ENCODE assay signal across 14 cellular contexts in the genomic region with DNA sequence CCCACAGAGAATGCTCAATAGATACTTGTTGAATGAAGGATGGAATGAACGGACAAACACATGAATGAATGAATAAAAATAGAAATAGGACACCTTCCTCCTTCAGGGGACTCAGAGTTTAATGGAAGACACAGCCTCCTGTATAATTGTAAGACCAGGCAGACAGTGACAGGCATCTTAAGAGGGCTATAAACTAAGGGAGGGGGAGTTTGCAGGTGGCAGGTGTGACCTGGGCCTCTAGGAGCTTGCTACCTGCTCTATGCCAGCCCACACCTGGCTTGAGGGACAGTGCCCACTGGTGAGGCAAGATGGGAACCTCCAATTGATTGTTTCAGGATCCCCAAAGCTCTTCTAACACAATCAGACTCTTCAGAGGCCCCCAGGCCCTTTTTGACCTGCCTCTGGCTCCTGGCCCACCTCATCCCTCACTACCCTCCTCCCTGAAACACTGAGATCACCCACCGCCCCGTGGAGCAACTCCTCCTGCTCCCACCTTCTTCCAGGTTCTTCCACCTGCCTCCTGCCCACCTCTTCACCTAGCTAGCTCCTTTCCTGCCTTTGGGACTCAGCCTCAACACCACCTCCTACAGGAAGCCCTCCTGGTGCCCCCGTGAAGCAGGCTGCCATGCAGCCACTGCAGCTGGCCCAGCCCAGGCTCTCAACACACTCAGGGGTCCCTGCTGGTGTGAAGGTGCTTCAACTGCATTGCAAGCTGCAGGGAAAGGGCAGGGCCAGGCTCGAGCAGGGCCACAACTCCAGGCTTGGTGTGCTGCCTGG. TPM values are rescaled to one million over a fixed set of nuclear protein-coding genes. Genes with fewer than 3 reads are reported as not detected.
DNase-seq lines count a peak whose midpoint lies in the region; ATAC-seq and TF ChIP-seq lines count a peak whose summit lies in the region.
"Had no signal": no experiment of that assay in that cellular context is flagged by ENCODE, and none has a peak within 500 bp of the region (broad histone marks: within the 10 kb centered on the region; RNA-seq: fewer than 3 reads in every experiment).

No MANE protein-coding gene starts in this region.

- no peak overlapping the region for H3K14ac ChIP-seq in trophoblast cell (ENCODE audit: low read length)

- no peak overlapping the region for H2BK12ac ChIP-seq in trophoblast cell (ENCODE audit: low read length)

- H4K12ac ChIP-seq in trophoblast cell (ENCODE audit: low read depth, low read length) = no peak overlapping the region

- H4K91ac ChIP-seq in trophoblast cell (ENCODE audit: low read depth, low read length) = no peak overlapping the region

- H3K36me3 ChIP-seq in body of pancreas (replicated peaks in 1 of 2; ENCODE audit: insufficient read depth in 1 of 2, low read depth in 2 of 2) = peaks cover 6 to 40% of the 10 kb centered on the region in 2 donors
- peaks cover 0 to 71% (median 37%) of the 10 kb centered on the region in 4 donors for H3K36me3 ChIP-seq in right lobe of liver
- H3K36me3 ChIP-seq in trophoblast cell (ENCODE audit: control insufficient read depth in 1 of 2, insufficient read depth in 2 of 2, low read length in 2 of 2) = no peaks in the 10 kb centered on the region
- no peaks in the 10 kb centered on the region for H3K36me3 ChIP-seq in upper lobe of right lung
- H3K36me3 ChIP-seq: BE2C had no signal

- H3K27ac Mint-ChIP-seq in WTC11 = no peak overlapping the region
- H3K27ac Mint-ChIP-seq: CD8-positive, alpha-beta memory T cell; GM23338 had no signal

- intact Hi-C loops in body of pancreas (cut with DNase I) (no loop called here), right lobe of liver (cut with DNase I) (loop anchor here in 1 of 2 donors (10.0 kb wide), 1 partner anchor 53 kb away; no protein-coding TSS in a partner anchor), upper lobe of right lung (cut with DNase I) (no loop called here)

- no peak overlapping the region for H3K18ac ChIP-seq in trophoblast cell (ENCODE audit: low read length)

- H4K8ac ChIP-seq in trophoblast cell (ENCODE audit: low read depth, low read length) = no peak overlapping the region

- peak overlapping the region in 2 of 4 donors; percentile 22 to 41 for H3K27ac ChIP-seq in body of pancreas
- H3K27ac ChIP-seq in right lobe of liver = no peak overlapping the region
- H3K27ac ChIP-seq in trophoblast cell (ENCODE audit: low read depth, low read length) = no peak overlapping the region
- no peak overlapping the region for H3K27ac ChIP-seq in upper lobe of right lung

- WGBS in body of pancreas, 2 donors = 82 to 94% methylated on average over 5 of the region's 5 CpGs
- WGBS in right lobe of liver (ENCODE audit: insufficient coverage, low coverage, low lambda C conversion rate, missing lambda C conversion rate) = 86% methylated on average over 3 of the region's 5 CpGs
- no CpG with 5 or more reads among the region's 5 CpGs for WGBS in trophoblast cell (ENCODE audit: extremely low coverage, insufficient coverage, insufficient read length)

- no peak overlapping the region for H2BK5ac ChIP-seq in trophoblast cell (ENCODE audit: low read depth, low read length, poor library complexity)

- no peak overlapping the region for H3K4ac ChIP-seq in trophoblast cell (ENCODE audit: low read depth, low read length)

- no peak overlapping the region for H3K4me3 Mint-ChIP-seq in WTC11
- H3K4me3 Mint-ChIP-seq: CD8-positive, alpha-beta memory T cell; GM23338 had no signal

- peaks cover 42% of the 10 kb centered on the region for H3K9me3 Mint-ChIP-seq in WTC11

- H3K9ac ChIP-seq in trophoblast cell (ENCODE audit: low read length) = no peak overlapping the region

- H3K4me1 ChIP-seq in body of pancreas (peaks cover 38% of the 10 kb centered on the region), right lobe of liver (peaks cover 0 to 27% (median 0%) of the 10 kb centered on the region in 4 donors), trophoblast cell (ENCODE audit: control insufficient read depth in 1 of 2, insufficient read depth in 2 of 2, low read length in 2 of 2) (no peaks in the 10 kb centered on the region), upper lobe of right lung (no peaks in the 10 kb centered on the region)
- H3K4me1 ChIP-seq: BE2C had no signal

- DNase-seq in body of pancreas = no peak
- DNase-seq in right lobe of liver = peak in 1 of 3 donors; percentile 63
- no peak for DNase-seq in trophoblast cell
- DNase-seq in upper lobe of right lung = peak; percentile 47
- no peak for DNase-seq in WTC11 (ENCODE audit: low spot score)
- no peak for DNase-seq in activated T-cell treated with anti-CD3 and anti-CD28 coated beads for 4 hours
- DNase-seq: ACHN; BE2C; CD4-positive, CD25-positive, alpha-beta regulatory T cell; CD8-positive, alpha-beta memory T cell; COR-L47; HCEC 1CT had no signal

- no peaks in the 10 kb centered on the region for H3K4me1 Mint-ChIP-seq in WTC11
- H3K4me1 Mint-ChIP-seq: CD4-positive, CD25-positive, alpha-beta regulatory T cell; CD8-positive, alpha-beta memory T cell; GM23338 had no signal

- POLR2A ChIA-PET in WTC11 (lab: Charles Lee) = no interaction called here

- H3K27me3 ChIP-seq in body of pancreas (no peaks in the 10 kb centered on the region), right lobe of liver (no peaks in the 10 kb centered on the region), trophoblast cell (ENCODE audit: insufficient read depth, low read length) (no peaks in the 10 kb centered on the region), upper lobe of right lung (no peaks in the 10 kb centered on the region)
- H3K27me3 ChIP-seq: BE2C had no signal

- TF ChIP-seq POLR2A in body of pancreas (IDR thresholded peaks at IDR 0.05) (peak in 2 of 3 donors; percentile 38 to 51), right lobe of liver (IDR thresholded peaks at IDR 0.05) (peak; percentile 48)

- H3K9me3 ChIP-seq in body of pancreas = no peaks in the 10 kb centered on the region
- no peaks in the 10 kb centered on the region for H3K9me3 ChIP-seq in right lobe of liver
- H3K9me3 ChIP-seq in trophoblast cell (ENCODE audit: insufficient read depth, low read depth, low read length) = peaks cover 15% of the 10 kb centered on the region
- H3K9me3 ChIP-seq in upper lobe of right lung = peaks cover 21% of the 10 kb centered on the region
- H3K9me3 ChIP-seq: BE2C had no signal

- ATAC-seq in body of pancreas (no peak), right lobe of liver (peak in 3 of 4 donors; percentile 1 to 34 (median 8)), upper lobe of right lung (no peak), WTC11 (no peak), HG03457 (IDR thresholded peaks at IDR 0.05; ENCODE audit: unreplicated experiment) (no peak)
- ATAC-seq: GM23338 had no signal

- CTCF ChIA-PET in WTC11 (lab: Charles Lee) = interaction anchor here (0.9 kb wide), 1 partner anchor 22 kb away, joined by 3 read pairs; no protein-coding TSS in a partner anchor

- no peak overlapping the region for H2AFZ ChIP-seq in trophoblast cell (ENCODE audit: insufficient read depth, low read length, poor library complexity)
- H2AFZ ChIP-seq: GM23338 had no signal

- H3K79me2 ChIP-seq in trophoblast cell (ENCODE audit: control insufficient read depth, insufficient read depth, low read length, poor library complexity) = no peaks in the 10 kb centered on the region

- no peaks in the 10 kb centered on the region for H3K79me1 ChIP-seq in trophoblast cell (ENCODE audit: low read length)

- H3K36me3 Mint-ChIP-seq in WTC11 = peaks cover 24% of the 10 kb centered on the region
- H3K36me3 Mint-ChIP-seq: CD8-positive, alpha-beta memory T cell had no signal

- H3K23ac ChIP-seq in trophoblast cell (ENCODE audit: low read length) = no peak overlapping the region

- peaks cover 3% of the 10 kb centered on the region for H3K27me3 Mint-ChIP-seq in WTC11 (ENCODE audit: low read depth)
- H3K27me3 Mint-ChIP-seq: CD4-positive, CD25-positive, alpha-beta regulatory T cell had no signal

- no peak overlapping the region for H2BK120ac ChIP-seq in trophoblast cell (ENCODE audit: insufficient read depth, low read length, poor library complexity)

- no peak overlapping the region for H3K4me2 ChIP-seq in trophoblast cell (ENCODE audit: low read length)
- H3K4me2 ChIP-seq: GM23338 had no signal

- H2AK5ac ChIP-seq in trophoblast cell (ENCODE audit: low read length) = no peak overlapping the region

- TF ChIP-seq CTCF in body of pancreas (IDR thresholded peaks at IDR 0.05) = no peak
- no peak for TF ChIP-seq CTCF in right lobe of liver (IDR thresholded peaks at IDR 0.05)
- TF ChIP-seq CTCF in upper lobe of right lung (IDR thresholded peaks at IDR 0.05) = no peak
- no peak for TF ChIP-seq CTCF in WTC11 (IDR thresholded peaks at IDR 0.05)

- H3K4me3 ChIP-seq in body of pancreas = no peak overlapping the region
- no peak overlapping the region for H3K4me3 ChIP-seq in right lobe of liver
- H3K4me3 ChIP-seq in trophoblast cell (ENCODE audit: low read depth, low read length) = peak overlapping the region; percentile 4
- no peak overlapping the region for H3K4me3 ChIP-seq in upper lobe of right lung
- H3K4me3 ChIP-seq: GM23338 had no signal

TF ChIP-seq in WTC11, 78 proteins besides CTCF, POLR2A, EP300 and RAD21 (continues in another document):
- TF ChIP-seq, protein P1, sequence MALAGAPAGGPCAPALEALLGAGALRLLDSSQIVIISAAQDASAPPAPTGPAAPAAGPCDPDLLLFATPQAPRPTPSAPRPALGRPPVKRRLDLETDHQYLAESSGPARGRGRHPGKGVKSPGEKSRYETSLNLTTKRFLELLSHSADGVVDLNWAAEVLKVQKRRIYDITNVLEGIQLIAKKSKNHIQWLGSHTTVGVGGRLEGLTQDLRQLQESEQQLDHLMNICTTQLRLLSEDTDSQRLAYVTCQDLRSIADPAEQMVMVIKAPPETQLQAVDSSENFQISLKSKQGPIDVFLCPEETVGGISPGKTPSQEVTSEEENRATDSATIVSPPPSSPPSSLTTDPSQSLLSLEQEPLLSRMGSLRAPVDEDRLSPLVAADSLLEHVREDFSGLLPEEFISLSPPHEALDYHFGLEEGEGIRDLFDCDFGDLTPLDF (CRISPR knock-in tag; IDR thresholded peaks at IDR 0.05) = no peak
- TF ChIP-seq JAZF1 (CRISPR knock-in tag; IDR thresholded peaks at IDR 0.05) (no peak), CREM (CRISPR knock-in tag; IDR thresholded peaks at IDR 0.05) (no peak)

RNA-seq across cellular contexts. Expression of a gene that starts 9.4 kb away (rescaled TPM):
- total RNA-seq in body of pancreas (1,000 to 10,000 TPM in 1 of 2 donors, 100 to 1,000 TPM in 1; 396 to 1,783 TPM), right lobe of liver (over 10,000 TPM in 2 of 6 experiments, 1,000 to 10,000 TPM in 4; 5,211 to 12,749 (median 8,707) TPM), upper lobe of right lung (36.4 TPM), WTC11 (2021) (2.7 to 3.5 TPM (median 3.0 TPM) in 3 replicates)
- 1.0 and 1.1 TPM in 2 replicates for polyA plus RNA-seq in trophoblast cell (2013)
- total RNA-seq: CD4-positive, CD25-positive, alpha-beta regulatory T cell; CD8-positive, alpha-beta memory T cell; GM23338 had no signal
- polyA plus RNA-seq: CD4-positive, CD25-positive, alpha-beta regulatory T cell; CD8-positive, alpha-beta memory T cell; GM23338 had no signal

RNA-seq across cellular contexts. Expression of a gene that starts 40.3 kb away (rescaled TPM):
- total RNA-seq in body of pancreas = 100 to 1,000 TPM in 1 of 2 donors, 10 to 100 TPM in 1; 76.0 to 101 TPM
- 100 to 1,000 TPM in 4 of 6 experiments, 10 to 100 TPM in 2; 24.7 to 317 (median 167) TPM for total RNA-seq in right lobe of liver
- polyA plus RNA-seq in trophoblast cell (2013) = 0.57 and 0.78 TPM in 2 replicates
- 0.41 TPM for total RNA-seq in upper lobe of right lung
- 1.5 to 3.2 TPM (median 2.2 TPM) in 3 replicates for total RNA-seq in WTC11 (2021)
- total RNA-seq: CD4-positive, CD25-positive, alpha-beta regulatory T cell; CD8-positive, alpha-beta memory T cell had no signal
- polyA plus RNA-seq: CD4-positive, CD25-positive, alpha-beta regulatory T cell; CD8-positive, alpha-beta memory T cell had no signal

Comparison
In these comparisons a context has a peak if more than half of its experiments do, and no peak if none do; other contexts are left out.
1. ATAC-seq: peak in right lobe of liver (3 of 4); none in body of pancreas (single experiment), upper lobe of right lung (single experiment), WTC11 (single experiment) and HG03457 (single experiment).
2. RNA of a gene that starts 9.4 kb away (total RNA-seq): 5,211 to 12,749 TPM in right lobe of liver and 396 to 1,783 TPM in body of pancreas; 36.4 TPM in upper lobe of right lung (single experiment) and 2.7 to 3.5 TPM in WTC11; every median in the first group is over 10 times any median in the second.